Comparison of ENCODE assay signal across 24 cellular contexts in genomic region chr20:32780278-32780677, GRCh38.
"Had no signal": no experiment of that assay in that cellular context is flagged by ENCODE, and none has a peak within 500 bp of the region (broad histone marks: within the 10 kb centered on the region; RNA-seq: fewer than 3 reads in every experiment).

No MANE protein-coding gene starts in this region.

- FAIRE-seq: pancreas had no signal

- H3K27ac ChIP-seq: esophagus squamous epithelium, gastrocnemius medialis, pancreas, thyroid gland, upper lobe of right lung, VCaP had no signal

- H3K4me3 Mint-ChIP-seq: activated CD4-positive, alpha-beta T cell treated with anti-CD3 and anti-CD28 coated beads, Interleukin-2, amount 10 ng/mL, durations not matched to agents 7 days and 5 days; activated CD8-positive, alpha-beta T cell treated with anti-CD3 and anti-CD28 coated beads, Interleukin-2, amount 10 ng/mL, durations not matched to agents 7 days and 5 days; activated naive CD4-positive, alpha-beta T cell treated with anti-CD3 and anti-CD28 coated beads, Interleukin-2, amount 50 U/mL, for 24 hours; effector memory CD8-positive, alpha-beta T cell; memory B cell; naive B cell; stimulated activated naive CD8-positive, alpha-beta T cell treated with anti-CD3 and anti-CD28 coated beads, Interleukin-15, Interleukin-2, amounts not matched to agents 100 ng/mL and 50 ng/mL, for 24 hours; T-cell; T-helper 2 cell treated with Interferon-gamma antibody and Interleukin-4, amounts not matched to agents 5 μg/mL and 100 μg/mL, for 36 hours had no signal

- H3K36me3 Mint-ChIP-seq: activated naive CD4-positive, alpha-beta T cell treated with anti-CD3 and anti-CD28 coated beads, Interleukin-2, amount 50 U/mL, for 24 hours; memory B cell; naive B cell; T-cell had no signal

- DNase-seq: activated CD4-positive, alpha-beta T cell treated with anti-CD3 and anti-CD28 coated beads, Interleukin-2, amount 10 ng/mL, durations not matched to agents 7 days and 5 days; activated CD4-positive, CD25-positive, alpha-beta regulatory T cell treated with anti-CD3 and anti-CD28 coated beads, Interleukin-2, amount 50 U/mL, for 72 hours; activated CD8-positive, alpha-beta T cell treated with anti-CD3 and anti-CD28 coated beads, Interleukin-2, amount 10 ng/mL, durations not matched to agents 7 days and 5 days; activated gamma-delta T cell treated with Interleukin-2 at 50 U/mL for 16 hours; activated T-cell treated with anti-CD3 and anti-CD28 coated beads, Interleukin-2, amount 50 U/mL, for 1 hour; effector memory CD8-positive, alpha-beta T cell; esophagus squamous epithelium; gastrocnemius medialis; islet precursor cell; left cardiac atrium; naive B cell; right cardiac atrium; stimulated activated CD4-positive, alpha-beta T cell treated with anti-CD3 and anti-CD28 coated beads, Interleukin-12 subunit alpha, Interleukin-12 subunit beta, amount 100 ng/mL, for 4 hours; stimulated activated CD4-positive, alpha-beta T cell treated with anti-CD3 and anti-CD28 coated beads, Interleukin-4, amount 100 ng/mL, for 4 hours; T-cell; thyroid gland; upper lobe of right lung had no signal

- ATAC-seq: activated CD8-positive, alpha-beta T cell treated with anti-CD3 and anti-CD28 coated beads, Interleukin-2, amount 10 ng/mL, durations not matched to agents 7 days and 5 days; effector memory CD8-positive, alpha-beta T cell; gastrocnemius medialis; left cardiac atrium; pancreas; right cardiac atrium; T-cell; upper lobe of right lung had no signal

- H3K36me3 ChIP-seq: gastrocnemius medialis, pancreas, thyroid gland, upper lobe of right lung had no signal

- H3K27me3 Mint-ChIP-seq: activated CD4-positive, alpha-beta T cell treated with anti-CD3 and anti-CD28 coated beads, Interleukin-2, amount 10 ng/mL, durations not matched to agents 7 days and 5 days; activated naive CD4-positive, alpha-beta T cell treated with anti-CD3 and anti-CD28 coated beads, Interleukin-2, amount 50 U/mL, for 24 hours; brain; effector memory CD8-positive, alpha-beta T cell; memory B cell; naive B cell; stimulated activated naive CD8-positive, alpha-beta T cell treated with anti-CD3 and anti-CD28 coated beads, Interleukin-15, Interleukin-2, amounts not matched to agents 100 ng/mL and 50 ng/mL, for 24 hours; T-cell had no signal

- H3K4me1 ChIP-seq: gastrocnemius medialis, thyroid gland had no signal

- H3K27me3 ChIP-seq: esophagus squamous epithelium, gastrocnemius medialis, pancreas, thyroid gland, upper lobe of right lung had no signal

- H3K27ac Mint-ChIP-seq: activated CD4-positive, alpha-beta T cell treated with anti-CD3 and anti-CD28 coated beads, Interleukin-2, amount 10 ng/mL, durations not matched to agents 7 days and 5 days; activated CD8-positive, alpha-beta T cell treated with anti-CD3 and anti-CD28 coated beads, Interleukin-2, amount 10 ng/mL, durations not matched to agents 7 days and 5 days; activated naive CD4-positive, alpha-beta T cell treated with anti-CD3 and anti-CD28 coated beads, Interleukin-2, amount 50 U/mL, for 24 hours; effector memory CD8-positive, alpha-beta T cell; memory B cell; stimulated activated naive CD8-positive, alpha-beta T cell treated with anti-CD3 and anti-CD28 coated beads, Interleukin-15, Interleukin-2, amounts not matched to agents 100 ng/mL and 50 ng/mL, for 24 hours; T-cell; T-helper 2 cell treated with Interferon-gamma antibody and Interleukin-4, amounts not matched to agents 5 μg/mL and 100 μg/mL, for 36 hours had no signal

- H3K4me3 ChIP-seq: esophagus squamous epithelium, gastrocnemius medialis, pancreas, thyroid gland, upper lobe of right lung had no signal

- H3K9me3 ChIP-seq: esophagus squamous epithelium, gastrocnemius medialis, pancreas, thyroid gland, upper lobe of right lung had no signal

- H3K9me3 Mint-ChIP-seq: activated CD4-positive, alpha-beta T cell treated with anti-CD3 and anti-CD28 coated beads, Interleukin-2, amount 10 ng/mL, durations not matched to agents 7 days and 5 days; activated naive CD4-positive, alpha-beta T cell treated with anti-CD3 and anti-CD28 coated beads, Interleukin-2, amount 50 U/mL, for 24 hours; effector memory CD8-positive, alpha-beta T cell; memory B cell; naive B cell; stimulated activated naive CD8-positive, alpha-beta T cell treated with anti-CD3 and anti-CD28 coated beads, Interleukin-15, Interleukin-2, amounts not matched to agents 100 ng/mL and 50 ng/mL, for 24 hours; T-cell; T-helper 2 cell treated with Interferon-gamma antibody and Interleukin-4, amounts not matched to agents 5 μg/mL and 100 μg/mL, for 36 hours had no signal
